10 cellular contexts compared by ENCODE assay signal in the genomic region with DNA sequence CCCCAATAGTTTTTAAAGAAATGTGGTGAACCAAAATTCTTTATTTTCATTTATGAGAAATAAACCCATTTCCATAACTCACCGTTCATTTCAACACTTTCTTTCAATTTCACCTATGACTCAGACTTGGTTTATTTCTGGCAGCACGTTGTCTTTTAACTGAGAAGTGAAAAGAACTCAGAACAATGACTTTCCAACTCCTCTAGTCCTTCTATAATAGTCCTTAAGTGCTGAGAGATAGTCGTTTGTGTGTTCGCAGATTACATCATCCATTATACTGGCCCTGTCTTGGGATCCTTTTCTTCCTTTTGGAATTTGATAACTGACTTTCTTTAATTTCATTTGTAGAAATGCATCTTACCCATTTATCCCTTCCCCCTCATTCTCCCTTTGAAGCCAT.
DNase-seq lines count a peak whose midpoint lies in the region; ATAC-seq lines count a peak whose summit lies in the region.
"Had no signal": no experiment of that assay in that cellular context is flagged by ENCODE, and none has a peak within 500 bp of the region (broad histone marks: within the 10 kb centered on the region; RNA-seq: fewer than 3 reads in every experiment).

No MANE protein-coding gene starts in this region.

- H3K4ac ChIP-seq in mesendoderm (ENCODE audit: low read depth, low read length), result no peak overlapping the region

- H2AK5ac ChIP-seq in mesendoderm (ENCODE audit: low read length), result no peak overlapping the region

- no peaks in the 10 kb centered on the region for H3K79me2 ChIP-seq in mesendoderm (ENCODE audit: control insufficient read depth, insufficient read depth, low read length)

- no peak overlapping the region for H3K23ac ChIP-seq in mesendoderm (ENCODE audit: low read length)

- peak overlapping the region; percentile 14 for H3K4me3 Mint-ChIP-seq in activated CD4-positive, alpha-beta T cell treated with anti-CD3 and anti-CD28 coated beads, Interleukin-2, amount 10 ng/mL, durations not matched to agents 7 days and 5 days

- H3K79me1 ChIP-seq in mesendoderm (ENCODE audit: low read length), result no peaks in the 10 kb centered on the region

- no peak overlapping the region for H3K9ac ChIP-seq in mesendoderm (ENCODE audit: low read length)

- no peak for DNase-seq in activated CD4-positive, alpha-beta T cell treated with anti-CD3 and anti-CD28 coated beads, Interleukin-2, amount 10 ng/mL, durations not matched to agents 7 days and 5 days
- DNase-seq in activated CD4-positive, alpha-beta T cell treated with anti-CD3 and anti-CD28 coated beads, Interleukin-2, amount 50 U/mL, for 4 hours, result no peak
- peak; percentile 10 for DNase-seq in mesendoderm
- DNase-seq in Ammon's horn (ENCODE audit: low spot score), result no peak
- DNase-seq in NCI-H1694 (lab: John Stamatoyannopoulos, UW), result no peak
- DNase-seq in effector memory CD4-positive, alpha-beta T cell, result no peak
- DNase-seq: brain microvascular endothelial cell, posterior cingulate gyrus had no signal

- H2BK120ac ChIP-seq in mesendoderm (ENCODE audit: low read depth, low read length), result no peak overlapping the region

- no peak overlapping the region for H3K4me2 ChIP-seq in mesendoderm (ENCODE audit: low read length)

- peaks cover 2% of the 10 kb centered on the region for H3K4me1 ChIP-seq in mesendoderm (ENCODE audit: control insufficient read depth, low read depth, low read length)
- H3K4me1 ChIP-seq in effector memory CD4-positive, alpha-beta T cell (ENCODE audit: control insufficient read depth, insufficient read depth, low read length, poor library complexity, severe bottlenecking), result no peaks in the 10 kb centered on the region

- no peak overlapping the region for H4K8ac ChIP-seq in mesendoderm (ENCODE audit: low read depth, low read length)

- no peak overlapping the region for H3K18ac ChIP-seq in mesendoderm (ENCODE audit: low read length)

- no peak overlapping the region for H3K4me3 ChIP-seq in mesendoderm (ENCODE audit: low read length)
- no peak overlapping the region for H3K4me3 ChIP-seq in effector memory CD4-positive, alpha-beta T cell (ENCODE audit: insufficient read depth, low read depth, low read length, poor library complexity, severe bottlenecking)

- no peaks in the 10 kb centered on the region for H3K36me3 Mint-ChIP-seq in activated CD4-positive, alpha-beta T cell treated with anti-CD3 and anti-CD28 coated beads, Interleukin-2, amount 10 ng/mL, durations not matched to agents 7 days and 5 days (ENCODE audit: low read depth)

- POLR2A ChIA-PET in activated CD4-positive, alpha-beta T cell treated with anti-CD3 and anti-CD28 coated beads, Interleukin-2, amount 10 ng/mL, durations not matched to agents 7 days and 5 days (lab: Charles Lee), result no interaction called here

- no peak overlapping the region for H3K27ac ChIP-seq in mesendoderm (ENCODE audit: low read depth, low read length)
- no peak overlapping the region for H3K27ac ChIP-seq in effector memory CD4-positive, alpha-beta T cell (ENCODE audit: insufficient read depth, low read length, poor library complexity, severe bottlenecking)
- H3K27ac ChIP-seq: brain microvascular endothelial cell had no signal

- H3K56ac ChIP-seq in mesendoderm (ENCODE audit: low read length), result no peak overlapping the region

- no peaks in the 10 kb centered on the region for H3K27me3 Mint-ChIP-seq in activated CD4-positive, alpha-beta T cell treated with anti-CD3 and anti-CD28 coated beads, Interleukin-2, amount 10 ng/mL, durations not matched to agents 7 days and 5 days

- H3K27ac Mint-ChIP-seq in activated CD4-positive, alpha-beta T cell treated with anti-CD3 and anti-CD28 coated beads, Interleukin-2, amount 10 ng/mL, durations not matched to agents 7 days and 5 days, result no peak overlapping the region

- no peak overlapping the region for H2BK5ac ChIP-seq in mesendoderm (ENCODE audit: low read length)

- peaks cover 16% of the 10 kb centered on the region for H3K4me1 Mint-ChIP-seq in activated CD4-positive, alpha-beta T cell treated with anti-CD3 and anti-CD28 coated beads, Interleukin-2, amount 10 ng/mL, durations not matched to agents 7 days and 5 days

- ATAC-seq in GM21825 (IDR thresholded peaks at IDR 0.05; ENCODE audit: unreplicated experiment) (peak; percentile 85), HG03521 (IDR thresholded peaks at IDR 0.05; ENCODE audit: unreplicated experiment) (peak; percentile 72)

- no peak overlapping the region for H2BK15ac ChIP-seq in mesendoderm (replicated peaks; ENCODE audit: low read depth)

- no CpG with 5 or more reads among the region's 4 CpGs for WGBS in mesendoderm (ENCODE audit: extremely low coverage, insufficient coverage, low lambda C conversion rate)

- H4K5ac ChIP-seq in mesendoderm (ENCODE audit: low read length), result no peak overlapping the region

- peaks cover 2% of the 10 kb centered on the region for H3K9me3 Mint-ChIP-seq in activated CD4-positive, alpha-beta T cell treated with anti-CD3 and anti-CD28 coated beads, Interleukin-2, amount 10 ng/mL, durations not matched to agents 7 days and 5 days

- H3K36me3 ChIP-seq in mesendoderm (ENCODE audit: control insufficient read depth, insufficient read depth, low read length), result no peaks in the 10 kb centered on the region
- H3K36me3 ChIP-seq in effector memory CD4-positive, alpha-beta T cell (ENCODE audit: control insufficient read depth, insufficient read depth, low read length), result no peaks in the 10 kb centered on the region
- H3K36me3 ChIP-seq: brain microvascular endothelial cell had no signal

- H3K27me3 ChIP-seq in mesendoderm (ENCODE audit: insufficient read depth, low read length, poor library complexity), result no peaks in the 10 kb centered on the region
- no peaks in the 10 kb centered on the region for H3K27me3 ChIP-seq in effector memory CD4-positive, alpha-beta T cell (replicated peaks; ENCODE audit: control insufficient read depth, insufficient read depth, low read length, poor library complexity, severe bottlenecking)
- H3K27me3 ChIP-seq: brain microvascular endothelial cell had no signal

- no peaks in the 10 kb centered on the region for H3K9me3 ChIP-seq in effector memory CD4-positive, alpha-beta T cell (ENCODE audit: control insufficient read depth, low read length)

- CTCF ChIA-PET in activated CD4-positive, alpha-beta T cell treated with anti-CD3 and anti-CD28 coated beads, Interleukin-2, amount 10 ng/mL, durations not matched to agents 7 days and 5 days (lab: Charles Lee), result no interaction called here
